Comparison of ENCODE assay signal across 8 cellular contexts in genomic region chrX:136166221-136166855, GRCh38. TPM values are rescaled to one million over a fixed set of nuclear protein-coding genes. Genes with fewer than 3 reads are reported as not detected.
DNase-seq lines count a peak whose midpoint lies in the region; TF ChIP-seq lines count a peak whose summit lies in the region.

No MANE protein-coding gene starts in this region.

- peak overlapping the region; percentile 92 for H3K27ac Mint-ChIP-seq in osteocyte (ENCODE audit: unreplicated experiment)
- no peak overlapping the region for H3K27ac Mint-ChIP-seq in immature natural killer cell

- no peak overlapping the region for H3K4me3 ChIP-seq in colonic mucosa

- H3K27me3 Mint-ChIP-seq in osteocyte (ENCODE audit: unreplicated experiment) (no peaks in the 10 kb centered on the region), immature natural killer cell (ENCODE audit: low read depth in 3 of 3) (peaks cover 0 to 6% (median 2%) of the 10 kb centered on the region in 3 donors)

- H3K9me3 Mint-ChIP-seq in osteocyte (ENCODE audit: unreplicated experiment) (no peaks in the 10 kb centered on the region), immature natural killer cell (no peaks in the 10 kb centered on the region)

- peak overlapping the region in 1 of 2 donors; percentile 2 for H3K9ac ChIP-seq in colonic mucosa (ENCODE audit: low read depth in 2 of 2, low read length in 2 of 2)

- peak; percentile 18 for DNase-seq in GDM1 (lab: John Stamatoyannopoulos, UW)
- DNase-seq in OCI-M1 (lab: John Stamatoyannopoulos, UW): peak; percentile 38
- DNase-seq in fibroblast of peridontal ligament (ENCODE audit: extremely low read depth): peak; percentile 65
- DNase-seq in osteocyte (ENCODE audit: extremely low spot score, unreplicated experiment): no peak
- DNase-seq in colonic mucosa: no peak
- DNase-seq in stimulated activated CD4-positive, alpha-beta T cell treated with anti-CD3 and anti-CD28 coated beads, Interleukin-4, amount 100 ng/mL, for 1 hour: no peak
- DNase-seq in superior temporal gyrus (ENCODE audit: extremely low spot score): no peak
- DNase-seq in immature natural killer cell: no peak

- no peak overlapping the region for H3K27ac ChIP-seq in colonic mucosa

- no peaks in the 10 kb centered on the region for H3K9me3 ChIP-seq in colonic mucosa

- H3K36me3 Mint-ChIP-seq in osteocyte (ENCODE audit: unreplicated experiment) (peaks cover 23% of the 10 kb centered on the region), immature natural killer cell (no peaks in the 10 kb centered on the region)

- no peak overlapping the region for H3K4me3 Mint-ChIP-seq in osteocyte (ENCODE audit: unreplicated experiment)
- H3K4me3 Mint-ChIP-seq in immature natural killer cell: no peak overlapping the region

- H3K36me3 ChIP-seq in colonic mucosa: no peaks in the 10 kb centered on the region

- intact Hi-C loops in colonic mucosa (cut with DNase I): loop anchor here (5.0 kb wide), 2 partner anchors 41 to 101 kb away; no protein-coding TSS in a partner anchor

- peak; percentile 40 for TF ChIP-seq CTCF in osteocyte (IDR thresholded peaks at IDR 0.05)
- no peak for TF ChIP-seq CTCF in colonic mucosa (IDR thresholded peaks at IDR 0.05)

- H3K4me1 Mint-ChIP-seq in osteocyte (ENCODE audit: unreplicated experiment) (peaks cover 94% of the 10 kb centered on the region), immature natural killer cell (no peaks in the 10 kb centered on the region)

- H3K27me3 ChIP-seq in colonic mucosa: no peaks in the 10 kb centered on the region

- H3K4me1 ChIP-seq in colonic mucosa: no peaks in the 10 kb centered on the region

RNA-seq across cellular contexts. Expression of gene FHL1, which starts 19.0 kb away (rescaled TPM):
- total RNA-seq in osteocyte: 1,613 and 1,725 TPM in 2 replicates
- 100 to 1,000 TPM in 1 of 2 donors, 10 to 100 TPM in 1; 20.0 to 176 TPM for total RNA-seq in colonic mucosa
- 10 to 100 TPM; 11.1 to 24.0 (median 17.6) TPM for polyA plus RNA-seq in immature natural killer cell

Comparison
In these comparisons a context has a peak if more than half of its experiments do, and no peak if none do; other contexts are left out.
1. DNase-seq: peak in GDM1 (single experiment), OCI-M1 (single experiment) and fibroblast of peridontal ligament (single experiment); none in osteocyte (single experiment), colonic mucosa (single experiment), stimulated activated CD4-positive, alpha-beta T cell treated with anti-CD3 and anti-CD28 coated beads, Interleukin-4, amount 100 ng/mL, for 1 hour (single experiment), superior temporal gyrus (single experiment) and immature natural killer cell (0 of 3).